Comparison of ENCODE assay signal across 11 cellular contexts in the genomic region with DNA sequence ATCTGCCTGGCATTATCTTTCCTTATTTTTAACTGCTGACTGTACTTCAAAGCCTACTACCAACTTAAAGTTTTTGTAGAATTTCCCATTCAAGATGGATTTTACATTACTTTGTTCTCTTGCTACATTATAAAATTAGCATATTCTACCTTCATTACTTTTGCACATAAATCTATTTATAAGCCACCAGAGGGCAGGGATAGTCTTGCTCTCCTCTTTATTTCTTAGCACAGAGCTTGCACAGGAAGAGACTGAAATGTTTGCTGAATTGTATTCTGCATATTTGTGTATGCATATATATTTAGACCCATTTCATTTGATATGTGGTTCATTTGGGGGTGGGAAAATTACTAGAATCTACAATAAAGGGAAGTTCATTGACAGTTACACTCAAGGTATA.
DNase-seq lines count a peak whose midpoint lies in the region; ATAC-seq and TF ChIP-seq lines count a peak whose summit lies in the region.
"Had no signal": no experiment of that assay in that cellular context is flagged by ENCODE, and none has a peak within 500 bp of the region (broad histone marks: within the 10 kb centered on the region; RNA-seq: fewer than 3 reads in every experiment).

No MANE protein-coding gene starts in this region.

- no peak for ATAC-seq in HG02610 (IDR thresholded peaks at IDR 0.05; ENCODE audit: unreplicated experiment)
- ATAC-seq: effector memory CD8-positive, alpha-beta T cell had no signal

- DNase-seq in EH (ENCODE audit: low read depth) (peak; percentile 3), Kasumi-1 (lab: John Stamatoyannopoulos, UW) (peak; percentile 58 to 60), iris pigment epithelial cell (ENCODE audit: low read depth) (peak; percentile 18), NCI-H1930 (lab: John Stamatoyannopoulos, UW) (no peak), COLO668 (lab: John Stamatoyannopoulos, UW; ENCODE audit: unreplicated experiment) (no peak)
- DNase-seq: effector memory CD8-positive, alpha-beta T cell; NCI-H446; substantia nigra; WERI-Rb-1 had no signal

- H3K4me3 ChIP-seq in WI38 (ENCODE audit: low read depth, low read length), result no peak overlapping the region

- peak; percentile 14; the same call in 1 of the 2 replicates for TF ChIP-seq CTCF in WI38 (IDR thresholded peaks at IDR 0.05; ENCODE audit: low read depth, low read length)

Comparison
In these comparisons a context has a peak if more than half of its experiments do, and no peak if none do; other contexts are left out.
1. DNase-seq: peak in EH (single experiment), Kasumi-1 (2 of 2) and iris pigment epithelial cell (single experiment); none in NCI-H1930 (0 of 2) and COLO668 (single experiment).